1 cellular context compared by ENCODE assay signal in genomic region chr6:31822038-31822821, GRCh38.
TF ChIP-seq lines count a peak whose summit lies in the region.

No MANE protein-coding gene starts in this region.

TF ChIP-seq in HepG2, 621 proteins besides CTCF, POLR2A, EP300 and RAD21 (continued from another document and continues in another):
- peak; percentile 50; the same call in 1 of the 2 replicates for TF ChIP-seq MYPOP (CRISPR knock-in tag; IDR thresholded peaks at IDR 0.05)
- no peak for TF ChIP-seq ZNF562 (CRISPR knock-in tag; IDR thresholded peaks at IDR 0.05; ENCODE audit: borderline replicate concordance)
- no peak for TF ChIP-seq ZFY (CRISPR knock-in tag; IDR thresholded peaks at IDR 0.05)
- TF ChIP-seq ZNF44 (CRISPR knock-in tag; IDR thresholded peaks at IDR 0.05): no peak; the same call in 1 of the 2 replicates
- no peak for TF ChIP-seq HINFP (CRISPR knock-in tag; IDR thresholded peaks at IDR 0.05; ENCODE audit: low read depth)
- no peak for TF ChIP-seq ZNF552 (CRISPR knock-in tag; IDR thresholded peaks at IDR 0.05; ENCODE audit: borderline replicate concordance)
- no peak for TF ChIP-seq ZNF737 (CRISPR knock-in tag; IDR thresholded peaks at IDR 0.05; ENCODE audit: borderline replicate concordance)
- no peak for TF ChIP-seq CREB3 (CRISPR knock-in tag; IDR thresholded peaks at IDR 0.05)
- TF ChIP-seq NRL (CRISPR knock-in tag; IDR thresholded peaks at IDR 0.05; ENCODE audit: borderline replicate concordance): no peak
- TF ChIP-seq STAG1 (CRISPR knock-in tag; IDR thresholded peaks at IDR 0.05): no peak
- no peak for TF ChIP-seq MTF2 (CRISPR knock-in tag; IDR thresholded peaks at IDR 0.05; ENCODE audit: borderline replicate concordance)
- no peak for TF ChIP-seq ZNF17 (CRISPR knock-in tag; IDR thresholded peaks at IDR 0.05)
- TF ChIP-seq EED (CRISPR knock-in tag; IDR thresholded peaks at IDR 0.05): no peak
- TF ChIP-seq ZNF746 (CRISPR knock-in tag; IDR thresholded peaks at IDR 0.05): peak; percentile 51; the same call in 1 of the 2 replicates
- TF ChIP-seq GPN1 (CRISPR knock-in tag; IDR thresholded peaks at IDR 0.05; ENCODE audit: borderline replicate concordance): no peak
- no peak for TF ChIP-seq ATRX (CRISPR knock-in tag; IDR thresholded peaks at IDR 0.05; ENCODE audit: borderline replicate concordance)
- TF ChIP-seq AGO2 (optimal IDR thresholded peaks at IDR 0.05; ENCODE audit: low read depth, low read length): no peak
- TF ChIP-seq DDIT3 (CRISPR knock-in tag; IDR thresholded peaks at IDR 0.05): no peak
- no peak for TF ChIP-seq PHB2 (IDR thresholded peaks at IDR 0.05; ENCODE audit: partially characterized antibody)
- peak; percentile 80; the same call in 1 of the 2 replicates for TF ChIP-seq ZNF251 (CRISPR knock-in tag; IDR thresholded peaks at IDR 0.05)
- 0 out of 4 replicates have a peak, but pooled peaks of 1 of the 2 experiments have one; percentile 12 for TF ChIP-seq NR2F1 (CRISPR knock-in tag; IDR thresholded peaks at IDR 0.05)
- TF ChIP-seq PHF8 (CRISPR knock-in tag; IDR thresholded peaks at IDR 0.05): peak; percentile 16; the same call in 1 of the 2 replicates
- no peak for TF ChIP-seq FOXJ3 (CRISPR knock-in tag; IDR thresholded peaks at IDR 0.05; ENCODE audit: borderline replicate concordance)
- TF ChIP-seq PRDM10 (CRISPR knock-in tag; IDR thresholded peaks at IDR 0.05; ENCODE audit: low read depth): no peak
- no peak for TF ChIP-seq PLRG1 (conservative IDR thresholded peaks at IDR 0.05)
- no peak for TF ChIP-seq ZSCAN29 (CRISPR knock-in tag; conservative IDR thresholded peaks at IDR 0.05)
- TF ChIP-seq, protein P1, sequence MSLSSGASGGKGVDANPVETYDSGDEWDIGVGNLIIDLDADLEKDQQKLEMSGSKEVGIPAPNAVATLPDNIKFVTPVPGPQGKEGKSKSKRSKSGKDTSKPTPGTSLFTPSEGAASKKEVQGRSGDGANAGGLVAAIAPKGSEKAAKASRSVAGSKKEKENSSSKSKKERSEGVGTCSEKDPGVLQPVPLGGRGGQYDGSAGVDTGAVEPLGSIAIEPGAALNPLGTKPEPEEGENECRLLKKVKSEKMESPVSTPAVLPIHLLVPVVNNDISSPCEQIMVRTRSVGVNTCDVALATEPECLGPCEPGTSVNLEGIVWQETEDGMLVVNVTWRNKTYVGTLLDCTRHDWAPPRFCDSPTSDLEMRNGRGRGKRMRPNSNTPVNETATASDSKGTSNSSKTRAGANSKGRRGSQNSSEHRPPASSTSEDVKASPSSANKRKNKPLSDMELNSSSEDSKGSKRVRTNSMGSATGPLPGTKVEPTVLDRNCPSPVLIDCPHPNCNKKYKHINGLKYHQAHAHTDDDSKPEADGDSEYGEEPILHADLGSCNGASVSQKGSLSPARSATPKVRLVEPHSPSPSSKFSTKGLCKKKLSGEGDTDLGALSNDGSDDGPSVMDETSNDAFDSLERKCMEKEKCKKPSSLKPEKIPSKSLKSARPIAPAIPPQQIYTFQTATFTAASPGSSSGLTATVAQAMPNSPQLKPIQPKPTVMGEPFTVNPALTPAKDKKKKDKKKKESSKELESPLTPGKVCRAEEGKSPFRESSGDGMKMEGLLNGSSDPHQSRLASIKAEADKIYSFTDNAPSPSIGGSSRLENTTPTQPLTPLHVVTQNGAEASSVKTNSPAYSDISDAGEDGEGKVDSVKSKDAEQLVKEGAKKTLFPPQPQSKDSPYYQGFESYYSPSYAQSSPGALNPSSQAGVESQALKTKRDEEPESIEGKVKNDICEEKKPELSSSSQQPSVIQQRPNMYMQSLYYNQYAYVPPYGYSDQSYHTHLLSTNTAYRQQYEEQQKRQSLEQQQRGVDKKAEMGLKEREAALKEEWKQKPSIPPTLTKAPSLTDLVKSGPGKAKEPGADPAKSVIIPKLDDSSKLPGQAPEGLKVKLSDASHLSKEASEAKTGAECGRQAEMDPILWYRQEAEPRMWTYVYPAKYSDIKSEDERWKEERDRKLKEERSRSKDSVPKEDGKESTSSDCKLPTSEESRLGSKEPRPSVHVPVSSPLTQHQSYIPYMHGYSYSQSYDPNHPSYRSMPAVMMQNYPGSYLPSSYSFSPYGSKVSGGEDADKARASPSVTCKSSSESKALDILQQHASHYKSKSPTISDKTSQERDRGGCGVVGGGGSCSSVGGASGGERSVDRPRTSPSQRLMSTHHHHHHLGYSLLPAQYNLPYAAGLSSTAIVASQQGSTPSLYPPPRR (CRISPR knock-in tag; IDR thresholded peaks at IDR 0.05; ENCODE audit: borderline replicate concordance): no peak; the same call in 1 of the 2 replicates
- TF ChIP-seq ZNF709 (CRISPR knock-in tag; IDR thresholded peaks at IDR 0.05): no peak
- no peak for TF ChIP-seq SIX4 (CRISPR knock-in tag; IDR thresholded peaks at IDR 0.05)
- TF ChIP-seq, protein P2, sequence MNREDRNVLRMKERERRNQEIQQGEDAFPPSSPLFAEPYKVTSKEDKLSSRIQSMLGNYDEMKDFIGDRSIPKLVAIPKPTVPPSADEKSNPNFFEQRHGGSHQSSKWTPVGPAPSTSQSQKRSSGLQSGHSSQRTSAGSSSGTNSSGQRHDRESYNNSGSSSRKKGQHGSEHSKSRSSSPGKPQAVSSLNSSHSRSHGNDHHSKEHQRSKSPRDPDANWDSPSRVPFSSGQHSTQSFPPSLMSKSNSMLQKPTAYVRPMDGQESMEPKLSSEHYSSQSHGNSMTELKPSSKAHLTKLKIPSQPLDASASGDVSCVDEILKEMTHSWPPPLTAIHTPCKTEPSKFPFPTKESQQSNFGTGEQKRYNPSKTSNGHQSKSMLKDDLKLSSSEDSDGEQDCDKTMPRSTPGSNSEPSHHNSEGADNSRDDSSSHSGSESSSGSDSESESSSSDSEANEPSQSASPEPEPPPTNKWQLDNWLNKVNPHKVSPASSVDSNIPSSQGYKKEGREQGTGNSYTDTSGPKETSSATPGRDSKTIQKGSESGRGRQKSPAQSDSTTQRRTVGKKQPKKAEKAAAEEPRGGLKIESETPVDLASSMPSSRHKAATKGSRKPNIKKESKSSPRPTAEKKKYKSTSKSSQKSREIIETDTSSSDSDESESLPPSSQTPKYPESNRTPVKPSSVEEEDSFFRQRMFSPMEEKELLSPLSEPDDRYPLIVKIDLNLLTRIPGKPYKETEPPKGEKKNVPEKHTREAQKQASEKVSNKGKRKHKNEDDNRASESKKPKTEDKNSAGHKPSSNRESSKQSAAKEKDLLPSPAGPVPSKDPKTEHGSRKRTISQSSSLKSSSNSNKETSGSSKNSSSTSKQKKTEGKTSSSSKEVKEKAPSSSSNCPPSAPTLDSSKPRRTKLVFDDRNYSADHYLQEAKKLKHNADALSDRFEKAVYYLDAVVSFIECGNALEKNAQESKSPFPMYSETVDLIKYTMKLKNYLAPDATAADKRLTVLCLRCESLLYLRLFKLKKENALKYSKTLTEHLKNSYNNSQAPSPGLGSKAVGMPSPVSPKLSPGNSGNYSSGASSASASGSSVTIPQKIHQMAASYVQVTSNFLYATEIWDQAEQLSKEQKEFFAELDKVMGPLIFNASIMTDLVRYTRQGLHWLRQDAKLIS (CRISPR knock-in tag; IDR thresholded peaks at IDR 0.05): no peak
- TF ChIP-seq, protein P3, sequence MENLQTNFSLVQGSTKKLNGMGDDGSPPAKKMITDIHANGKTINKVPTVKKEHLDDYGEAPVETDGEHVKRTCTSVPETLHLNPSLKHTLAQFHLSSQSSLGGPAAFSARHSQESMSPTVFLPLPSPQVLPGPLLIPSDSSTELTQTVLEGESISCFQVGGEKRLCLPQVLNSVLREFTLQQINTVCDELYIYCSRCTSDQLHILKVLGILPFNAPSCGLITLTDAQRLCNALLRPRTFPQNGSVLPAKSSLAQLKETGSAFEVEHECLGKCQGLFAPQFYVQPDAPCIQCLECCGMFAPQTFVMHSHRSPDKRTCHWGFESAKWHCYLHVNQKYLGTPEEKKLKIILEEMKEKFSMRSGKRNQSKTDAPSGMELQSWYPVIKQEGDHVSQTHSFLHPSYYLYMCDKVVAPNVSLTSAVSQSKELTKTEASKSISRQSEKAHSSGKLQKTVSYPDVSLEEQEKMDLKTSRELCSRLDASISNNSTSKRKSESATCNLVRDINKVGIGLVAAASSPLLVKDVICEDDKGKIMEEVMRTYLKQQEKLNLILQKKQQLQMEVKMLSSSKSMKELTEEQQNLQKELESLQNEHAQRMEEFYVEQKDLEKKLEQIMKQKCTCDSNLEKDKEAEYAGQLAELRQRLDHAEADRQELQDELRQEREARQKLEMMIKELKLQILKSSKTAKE (CRISPR knock-in tag; IDR thresholded peaks at IDR 0.05; ENCODE audit: borderline replicate concordance): no peak
- TF ChIP-seq ZNF383 (CRISPR knock-in tag; IDR thresholded peaks at IDR 0.05; ENCODE audit: borderline replicate concordance): no peak
- TF ChIP-seq DNMT1 (CRISPR knock-in tag; IDR thresholded peaks at IDR 0.05): no peak
- TF ChIP-seq, protein P4, sequence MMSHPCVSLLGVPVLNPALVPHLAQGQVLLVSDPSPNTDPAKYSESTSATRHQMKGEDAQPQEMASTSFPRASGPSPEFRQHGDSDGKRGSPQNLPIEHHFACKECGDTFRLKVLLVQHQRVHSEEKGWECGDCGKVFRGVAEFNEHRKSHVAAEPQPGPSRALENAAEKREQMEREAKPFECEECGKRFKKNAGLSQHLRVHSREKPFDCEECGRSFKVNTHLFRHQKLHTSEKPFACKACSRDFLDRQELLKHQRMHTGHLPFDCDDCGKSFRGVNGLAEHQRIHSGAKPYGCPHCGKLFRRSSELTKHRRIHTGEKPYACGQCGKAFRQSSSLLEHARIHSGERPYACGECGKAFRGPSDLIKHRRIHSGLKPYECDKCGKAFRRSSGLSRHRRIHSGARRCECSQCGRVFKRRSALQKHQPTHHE (CRISPR knock-in tag; IDR thresholded peaks at IDR 0.05; ENCODE audit: borderline replicate concordance): no peak
- TF ChIP-seq SP140L (CRISPR knock-in tag; IDR thresholded peaks at IDR 0.05; ENCODE audit: borderline replicate concordance): no peak
- TF ChIP-seq BHLHE40 (IDR thresholded peaks at IDR 0.05; ENCODE audit: low read length): no peak
- TF ChIP-seq SIX1 (CRISPR knock-in tag; IDR thresholded peaks at IDR 0.05; ENCODE audit: borderline replicate concordance): no peak
- TF ChIP-seq HIVEP1 (CRISPR knock-in tag; IDR thresholded peaks at IDR 0.05): no peak
- TF ChIP-seq, protein P5, sequence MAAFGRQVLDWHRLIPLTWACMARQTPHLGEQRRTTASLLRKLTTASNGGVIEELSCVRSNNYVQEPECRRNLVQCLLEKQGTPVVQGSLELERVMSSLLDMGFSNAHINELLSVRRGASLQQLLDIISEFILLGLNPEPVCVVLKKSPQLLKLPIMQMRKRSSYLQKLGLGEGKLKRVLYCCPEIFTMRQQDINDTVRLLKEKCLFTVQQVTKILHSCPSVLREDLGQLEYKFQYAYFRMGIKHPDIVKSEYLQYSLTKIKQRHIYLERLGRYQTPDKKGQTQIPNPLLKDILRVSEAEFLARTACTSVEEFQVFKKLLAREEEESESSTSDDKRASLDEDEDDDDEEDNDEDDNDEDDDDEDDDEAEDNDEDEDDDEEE (CRISPR knock-in tag; IDR thresholded peaks at IDR 0.05): no peak
- no peak; the same call in 1 of the 2 replicates for TF ChIP-seq CREM (IDR thresholded peaks at IDR 0.05)
- TF ChIP-seq CREM (CRISPR knock-in tag; IDR thresholded peaks at IDR 0.05): no peak
